In the genomic region with DNA sequence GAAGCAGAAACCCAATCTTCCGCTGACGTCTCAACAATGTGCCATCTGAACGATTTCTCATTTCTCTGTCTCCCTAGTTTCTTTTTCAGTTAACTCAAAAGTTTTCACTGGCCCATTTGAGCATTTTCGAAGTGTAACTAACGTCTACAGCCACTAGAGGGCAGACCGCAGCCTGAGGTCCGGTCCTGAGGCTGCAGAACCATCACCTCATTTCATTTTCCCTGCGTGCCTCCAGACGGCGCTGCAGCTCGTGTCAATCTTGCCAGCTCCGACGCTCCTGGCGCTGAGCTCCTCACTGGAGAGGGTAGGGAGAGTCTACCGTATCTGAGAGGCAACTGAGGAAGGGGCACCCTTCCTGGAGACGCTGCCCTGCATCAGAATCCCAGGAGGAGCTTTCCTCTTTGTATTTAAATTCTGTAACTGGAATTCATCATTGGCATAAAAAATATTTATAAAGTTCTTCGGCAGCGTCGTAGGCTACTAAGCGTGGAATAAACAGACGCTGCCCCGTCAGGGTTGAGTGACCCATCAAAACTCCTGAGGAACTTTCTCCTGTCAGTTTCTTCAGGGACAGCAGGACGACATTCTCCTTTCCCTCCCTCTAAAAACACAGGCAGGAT, we compare ENCODE assay signal across 1 cellular context.
TF ChIP-seq lines count a peak whose summit lies in the region.

No MANE protein-coding gene starts in this region.

TF ChIP-seq in endothelial cell of umbilical vein, 7 proteins besides CTCF, POLR2A, EP300 and RAD21 (continued from another document):
- TF ChIP-seq GATA2 (IDR thresholded peaks at IDR 0.05; ENCODE audit: insufficient read depth, insufficient read length, low read depth, low read length) = no peak
